ENCODE assay signal across 35 cellular contexts in the genomic region with DNA sequence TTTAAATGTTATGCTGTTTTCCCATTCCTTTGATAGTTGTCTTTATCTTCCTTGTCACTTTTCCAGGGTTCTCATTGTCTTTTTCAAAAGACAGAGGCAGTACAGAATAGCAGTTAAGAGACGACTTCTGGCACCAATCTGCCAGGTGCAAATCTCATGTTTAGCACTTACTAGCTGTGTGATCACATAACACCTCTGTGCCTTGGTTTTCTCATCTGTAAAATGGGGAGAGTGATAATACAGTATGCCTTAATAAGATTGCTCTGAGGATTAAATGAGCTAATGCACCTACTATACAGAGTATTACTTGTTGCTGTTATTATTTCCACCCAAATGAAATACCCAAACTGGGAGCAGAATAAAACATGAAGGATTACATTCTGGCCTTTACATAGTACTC.
"Had no signal": no experiment of that assay in that cellular context is flagged by ENCODE, and none has a peak within 500 bp of the region (broad histone marks: within the 10 kb centered on the region; RNA-seq: fewer than 3 reads in every experiment).

No MANE protein-coding gene starts in this region.

- H3K27me3 ChIP-seq: MG63 had no signal

- H3K4me3 ChIP-seq: MG63 had no signal

- DNase-seq: Kasumi-1, MG63, MM.1S, MV-4-11, NCI-H1048, NCI-H1092, NCI-H1092 treated with DMSO at 0.1 percent for 48 hours, NCI-H1105, NCI-H1105 treated with DMSO at 0.1 percent for 48 hours, NCI-H1417, NCI-H1417 treated with DMSO at 0.1 percent for 48 hours, NCI-H1436, NCI-H1436 treated with DMSO at 0.1 percent for 48 hours, NCI-H146, NCI-H1694, NCI-H1694 treated with DMSO at 0.1 percent for 48 hours, NCI-H187, NCI-H187 treated with DMSO at 0.1 percent for 48 hours, NCI-H1930, NCI-H2029, NCI-H2029 treated with DMSO at 0.1 percent for 48 hours, NCI-H2081, NCI-H2081 treated with DMSO at 0.1 percent for 48 hours, NCI-H2107, NCI-H2171, NCI-H2171 treated with DMSO at 0.1 percent for 48 hours, NCI-H2227 treated with DMSO at 0.1 percent for 48 hours, NCI-H226, NCI-H345, NCI-H446, NCI-H446 treated with DMSO at 0.1 percent for 48 hours, NCI-H510A, NCI-H510A treated with DMSO at 0.1 percent for 48 hours, NCI-H524 treated with DMSO at 0.1 percent for 48 hours, NCI-H526 had no signal
